1 cellular context compared by ENCODE assay signal in the genomic region with DNA sequence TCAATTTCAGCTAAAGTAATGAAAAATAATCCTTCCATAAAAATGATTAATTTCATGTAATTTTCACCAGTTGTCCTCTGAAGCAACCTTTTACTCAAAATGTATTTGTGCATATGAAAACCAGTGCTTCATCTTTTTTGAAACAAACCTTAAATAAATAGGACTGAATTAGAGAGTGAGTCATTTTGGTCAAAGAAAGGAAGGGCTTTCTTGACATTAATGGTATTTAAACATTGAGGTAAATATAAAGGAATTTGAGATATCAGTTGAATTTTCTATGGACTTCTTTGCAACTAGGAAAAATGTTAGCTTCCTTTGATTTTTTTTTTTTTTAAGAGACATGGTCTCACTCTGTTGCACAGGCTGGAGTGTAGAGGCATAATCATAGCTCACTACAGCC.
TF ChIP-seq lines count a peak whose summit lies in the region.

No MANE protein-coding gene starts in this region.

TF ChIP-seq in IMR-90, 13 proteins besides CTCF, POLR2A, EP300 and RAD21 (continued from another document):
- TF ChIP-seq MAZ (IDR thresholded peaks at IDR 0.05; ENCODE audit: borderline replicate concordance, low read depth, low read length) (no peak), RFX5 (IDR thresholded peaks at IDR 0.05; ENCODE audit: low read depth, low read length) (no peak), NFE2L2 (IDR thresholded peaks at IDR 0.05; ENCODE audit: low read depth, low read length) (no peak)
